10 cellular contexts compared by ENCODE assay signal in the genomic region with DNA sequence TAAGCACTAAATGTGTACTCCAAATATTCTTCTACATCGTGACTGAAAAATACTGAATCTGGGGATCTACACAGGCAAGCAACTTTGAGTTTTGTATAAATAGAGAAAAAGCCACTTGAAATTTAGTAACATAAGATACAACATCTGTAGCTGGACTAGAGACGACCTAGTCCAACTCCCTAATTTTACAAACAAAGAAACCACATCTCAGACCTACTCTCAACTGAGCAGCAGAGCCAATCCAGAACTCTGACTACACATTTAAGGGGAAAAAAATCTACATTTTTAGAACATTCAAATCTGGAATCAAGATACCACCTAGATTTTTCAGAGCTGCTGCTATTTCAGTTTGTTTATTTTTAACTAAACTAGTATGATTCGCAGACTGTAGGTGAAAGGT.
DNase-seq lines count a peak whose midpoint lies in the region; ATAC-seq and TF ChIP-seq lines count a peak whose summit lies in the region.
"Had no signal": no experiment of that assay in that cellular context is flagged by ENCODE, and none has a peak within 500 bp of the region (broad histone marks: within the 10 kb centered on the region; RNA-seq: fewer than 3 reads in every experiment).

No MANE protein-coding gene starts in this region.

- H3K4me3 Mint-ChIP-seq in T-helper 2 cell treated with Interferon-gamma antibody and Interleukin-4, amounts not matched to agents 5 μg/mL and 100 μg/mL, for 36 hours: peak overlapping the region; percentile 76
- no peak overlapping the region for H3K4me3 Mint-ChIP-seq in activated naive CD8-positive, alpha-beta T cell treated with anti-CD3 and anti-CD28 coated beads, Interleukin-2, amount 50 U/mL, for 24 hours

- H3K4me1 Mint-ChIP-seq in T-helper 2 cell treated with Interferon-gamma antibody and Interleukin-4, amounts not matched to agents 5 μg/mL and 100 μg/mL, for 36 hours (ENCODE audit: low read depth): peaks cover 32% of the 10 kb centered on the region
- H3K4me1 Mint-ChIP-seq in activated naive CD8-positive, alpha-beta T cell treated with anti-CD3 and anti-CD28 coated beads, Interleukin-2, amount 50 U/mL, for 24 hours: peaks cover 24% of the 10 kb centered on the region

- H3K36me3 ChIP-seq in smooth muscle cell (ENCODE audit: low read depth) (no peaks in the 10 kb centered on the region), aorta (ENCODE audit: control insufficient read depth in 1 of 2, insufficient read depth in 2 of 2, low read length in 1 of 2) (no peaks in the 10 kb centered on the region)

- peak overlapping the region; percentile 93 for H3K27ac Mint-ChIP-seq in T-helper 2 cell treated with Interferon-gamma antibody and Interleukin-4, amounts not matched to agents 5 μg/mL and 100 μg/mL, for 36 hours
- H3K27ac Mint-ChIP-seq in activated naive CD8-positive, alpha-beta T cell treated with anti-CD3 and anti-CD28 coated beads, Interleukin-2, amount 50 U/mL, for 24 hours: peak overlapping the region; percentile 40

- no peaks in the 10 kb centered on the region for H4K20me1 ChIP-seq in smooth muscle cell (ENCODE audit: low read depth)

- peaks cover 4% of the 10 kb centered on the region for H3K36me3 Mint-ChIP-seq in T-helper 2 cell treated with Interferon-gamma antibody and Interleukin-4, amounts not matched to agents 5 μg/mL and 100 μg/mL, for 36 hours (ENCODE audit: low read depth)
- no peaks in the 10 kb centered on the region for H3K36me3 Mint-ChIP-seq in activated naive CD8-positive, alpha-beta T cell treated with anti-CD3 and anti-CD28 coated beads, Interleukin-2, amount 50 U/mL, for 24 hours (ENCODE audit: low read depth)

- no peak for TF ChIP-seq CTCF in smooth muscle cell (IDR thresholded peaks at IDR 0.05; ENCODE audit: borderline replicate concordance, insufficient read depth, poor library complexity, severe bottlenecking)
- TF ChIP-seq CTCF in coronary artery (IDR thresholded peaks at IDR 0.05): no peak

- H3K9me3 ChIP-seq in smooth muscle cell (replicated peaks; ENCODE audit: low read depth): no peaks in the 10 kb centered on the region
- no peaks in the 10 kb centered on the region for H3K9me3 ChIP-seq in aorta (ENCODE audit: control insufficient read depth, low read length)

- H3K9ac ChIP-seq in smooth muscle cell (ENCODE audit: low read depth): no peak overlapping the region

- H3K27ac ChIP-seq in smooth muscle cell (ENCODE audit: low read depth): peak overlapping the region; percentile 89
- H3K27ac ChIP-seq in aorta (ENCODE audit: low read depth in 1 of 2, low read length in 2 of 2): no peak overlapping the region
- no peak overlapping the region for H3K27ac ChIP-seq in coronary artery
- H3K27ac ChIP-seq: 22Rv1 had no signal

- no peaks in the 10 kb centered on the region for H3K79me2 ChIP-seq in smooth muscle cell (ENCODE audit: low read depth)

- DNase-seq in T-helper 2 cell treated with Interferon-gamma antibody and Interleukin-4, amounts not matched to agents 5 μg/mL and 100 μg/mL, for 36 hours (ENCODE audit: low spot score): no peak
- DNase-seq in T-helper 2 cell (no peak), smooth muscle cell (lab: John Stamatoyannopoulos, UW; ENCODE audit: unreplicated experiment) (no peak), SKM-1 treated with dmso at 0.1 percent for 144 hours (lab: John Stamatoyannopoulos, UW; ENCODE audit: unreplicated experiment) (no peak), aorta (no peak), coronary artery (ENCODE audit: low spot score) (no peak)
- no peak for DNase-seq in activated naive CD8-positive, alpha-beta T cell treated with anti-CD3 and anti-CD28 coated beads, Interleukin-2, amount 50 U/mL, for 24 hours
- DNase-seq: retina had no signal

- ATAC-seq in HG03064 (IDR thresholded peaks at IDR 0.05; ENCODE audit: low read depth, unreplicated experiment) (peak; percentile 10), aorta (ENCODE audit: low FRiP score) (no peak)
- ATAC-seq in activated naive CD8-positive, alpha-beta T cell treated with anti-CD3 and anti-CD28 coated beads, Interleukin-2, amount 50 U/mL, for 24 hours: no peak

- H3K27me3 ChIP-seq in smooth muscle cell (ENCODE audit: low read depth) (no peaks in the 10 kb centered on the region), aorta (ENCODE audit: control insufficient read depth in 1 of 2, insufficient read depth in 2 of 2, low read length in 1 of 2) (no peaks in the 10 kb centered on the region)

- H3K4me1 ChIP-seq in smooth muscle cell (ENCODE audit: low read depth): peaks cover 25% of the 10 kb centered on the region
- peaks cover 3 to 13% of the 10 kb centered on the region in 2 donors for H3K4me1 ChIP-seq in aorta (ENCODE audit: control insufficient read depth in 1 of 2, insufficient read depth in 2 of 2, low read length in 2 of 2)

- intact Hi-C loops in aorta (cut with DNase I): loop anchor here (2.0 to 10.0 kb wide), 8 partner anchors 36 to 483 kb away; a partner anchor contains a TSS

- whole genome bisulfite sequencing in smooth muscle cell (ENCODE audit: low lambda C conversion rate): 54% methylated on average over 3 of the region's 3 CpGs
- 22 to 30% methylated on average over 3 of the region's 3 CpGs for WGBS in aorta, 2 donors

- H3F3A ChIP-seq in smooth muscle cell (ENCODE audit: low read depth): peaks cover 7% of the 10 kb centered on the region

- H3K4me2 ChIP-seq in smooth muscle cell: peak overlapping the region; percentile 66

- H3K4me3 ChIP-seq in smooth muscle cell: no peak overlapping the region
- no peak overlapping the region for H3K4me3 ChIP-seq in aorta (ENCODE audit: low read length in 2 of 2)
- no peak overlapping the region for H3K4me3 ChIP-seq in coronary artery

- H3K9me3 Mint-ChIP-seq in T-helper 2 cell treated with Interferon-gamma antibody and Interleukin-4, amounts not matched to agents 5 μg/mL and 100 μg/mL, for 36 hours: no peaks in the 10 kb centered on the region
- H3K9me3 Mint-ChIP-seq in activated naive CD8-positive, alpha-beta T cell treated with anti-CD3 and anti-CD28 coated beads, Interleukin-2, amount 50 U/mL, for 24 hours: no peaks in the 10 kb centered on the region

- no peaks in the 10 kb centered on the region for H3K27me3 Mint-ChIP-seq in T-helper 2 cell treated with Interferon-gamma antibody and Interleukin-4, amounts not matched to agents 5 μg/mL and 100 μg/mL, for 36 hours (ENCODE audit: low read depth)
- H3K27me3 Mint-ChIP-seq in activated naive CD8-positive, alpha-beta T cell treated with anti-CD3 and anti-CD28 coated beads, Interleukin-2, amount 50 U/mL, for 24 hours: no peaks in the 10 kb centered on the region

- H2AFZ ChIP-seq in smooth muscle cell (ENCODE audit: low read depth): no peak overlapping the region
